ENCODE assay signal across 1 cellular context in the genomic region with DNA sequence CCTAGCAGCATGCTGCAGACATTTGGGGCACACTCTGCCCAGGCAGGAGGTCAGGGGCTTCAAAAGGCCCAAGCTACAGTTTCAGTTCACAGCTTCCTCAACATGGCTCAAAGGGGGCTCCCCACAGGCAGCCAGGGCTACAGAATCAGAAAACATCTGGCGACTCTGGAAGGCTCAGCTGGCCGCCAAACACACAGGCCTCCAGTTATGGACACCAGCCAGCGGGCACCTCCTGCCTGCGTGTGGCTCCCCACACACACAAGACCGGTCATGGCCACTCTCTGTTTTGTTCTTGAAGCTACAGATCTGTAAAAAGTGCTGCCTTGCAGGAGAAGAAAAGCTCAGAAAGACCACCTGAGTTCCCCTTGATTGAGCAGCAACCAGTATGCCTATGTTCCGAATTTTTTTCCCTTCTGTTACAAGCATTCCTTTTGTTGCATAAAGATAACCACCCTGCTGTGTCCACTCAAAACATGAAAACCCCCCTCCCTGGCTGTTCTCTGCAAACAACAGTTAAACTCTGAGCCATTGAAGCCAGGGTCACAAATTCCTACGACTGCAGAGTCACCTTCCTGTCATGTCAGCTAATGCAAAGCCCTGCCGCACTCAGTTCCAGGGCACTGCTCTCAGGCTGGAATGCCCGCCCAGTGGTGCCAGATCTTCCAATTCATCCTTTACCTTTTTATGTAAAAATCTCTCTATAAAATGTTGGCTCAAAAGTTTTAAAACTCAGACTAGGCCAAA.
TF ChIP-seq lines count a peak whose summit lies in the region.

No MANE protein-coding gene starts in this region.

TF ChIP-seq in GM23338, 12 proteins besides CTCF, POLR2A, EP300 and RAD21:
- TF ChIP-seq, protein P1, sequence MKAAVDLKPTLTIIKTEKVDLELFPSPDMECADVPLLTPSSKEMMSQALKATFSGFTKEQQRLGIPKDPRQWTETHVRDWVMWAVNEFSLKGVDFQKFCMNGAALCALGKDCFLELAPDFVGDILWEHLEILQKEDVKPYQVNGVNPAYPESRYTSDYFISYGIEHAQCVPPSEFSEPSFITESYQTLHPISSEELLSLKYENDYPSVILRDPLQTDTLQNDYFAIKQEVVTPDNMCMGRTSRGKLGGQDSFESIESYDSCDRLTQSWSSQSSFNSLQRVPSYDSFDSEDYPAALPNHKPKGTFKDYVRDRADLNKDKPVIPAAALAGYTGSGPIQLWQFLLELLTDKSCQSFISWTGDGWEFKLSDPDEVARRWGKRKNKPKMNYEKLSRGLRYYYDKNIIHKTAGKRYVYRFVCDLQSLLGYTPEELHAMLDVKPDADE (IDR thresholded peaks at IDR 0.05): no peak
- no peak for TF ChIP-seq ZNF114 (CRISPR knock-in tag; IDR thresholded peaks at IDR 0.05)
- TF ChIP-seq EZH2 (IDR thresholded peaks at IDR 0.05; ENCODE audit: low read depth, unreplicated experiment): no peak
- peak; percentile 23; the same call in 1 of the 2 replicates for TF ChIP-seq ZNF462 (CRISPR knock-in tag; IDR thresholded peaks at IDR 0.05)
- no peak for TF ChIP-seq NANOG (IDR thresholded peaks at IDR 0.05; ENCODE audit: borderline replicate concordance)
